In genomic region chr1:116580446-116581322, GRCh38 we compare ENCODE assay signal across 14 cellular contexts.
"Had no signal": no experiment of that assay in that cellular context is flagged by ENCODE, and none has a peak within 500 bp of the region (broad histone marks: within the 10 kb centered on the region; RNA-seq: fewer than 3 reads in every experiment).

No MANE protein-coding gene starts in this region.

- H3K4me1 ChIP-seq: ascending aorta, gastrocnemius medialis, sigmoid colon, upper lobe of left lung had no signal

- H3K9me3 ChIP-seq: ascending aorta, gastrocnemius medialis, heart right ventricle, ovary, sigmoid colon, upper lobe of left lung had no signal

- H3K4me3 ChIP-seq: ascending aorta, gastrocnemius medialis, ovary, sigmoid colon, upper lobe of left lung had no signal

- H3K27ac ChIP-seq: ascending aorta, gastrocnemius medialis, ovary, sigmoid colon, upper lobe of left lung had no signal

- H3K27me3 ChIP-seq: ascending aorta, heart right ventricle, ovary, sigmoid colon, upper lobe of left lung had no signal

- ATAC-seq: activated CD8-positive, alpha-beta T cell treated with anti-CD3 and anti-CD28 coated beads, Interleukin-2, amount 10 ng/mL, durations not matched to agents 7 days and 5 days; gastrocnemius medialis; stimulated activated naive CD8-positive, alpha-beta T cell treated with anti-CD3 and anti-CD28 coated beads, Interleukin-15, amount 100 ng/mL, for 72 hours; WTC11 had no signal

- DNase-seq: activated CD4-positive, alpha-beta T cell treated with anti-CD3 and anti-CD28 coated beads for 48 hours; activated CD8-positive, alpha-beta T cell treated with anti-CD3 and anti-CD28 coated beads, Interleukin-2, amount 10 ng/mL, durations not matched to agents 7 days and 5 days; activated naive CD4-positive, alpha-beta T cell; caudate nucleus; erythroblast; gastrocnemius medialis; heart right ventricle; ovary; sigmoid colon; stimulated activated CD4-positive, alpha-beta T cell treated with anti-CD3 and anti-CD28 coated beads, Interleukin-1b, Interleukin-23, amount 100 ng/mL, for 48 hours; stimulated activated naive CD8-positive, alpha-beta T cell treated with anti-CD3 and anti-CD28 coated beads, Interleukin-15, amount 100 ng/mL, for 72 hours; upper lobe of left lung had no signal

- H3K36me3 ChIP-seq: ascending aorta, gastrocnemius medialis, ovary, sigmoid colon had no signal
